8 cellular contexts compared by ENCODE assay signal in genomic region chr10:104322416-104322782, GRCh38. TPM values are rescaled to one million over a fixed set of nuclear protein-coding genes. Genes with fewer than 3 reads are reported as not detected.
DNase-seq lines count a peak whose midpoint lies in the region; ATAC-seq and TF ChIP-seq lines count a peak whose summit lies in the region.

No MANE protein-coding gene starts in this region.

- peak overlapping the region in 2 of 3 donors; percentile 6 to 37 for H3K27ac ChIP-seq in thyroid gland

- peak; percentile 18 for ATAC-seq in Right ventricle myocardium inferior
- ATAC-seq in left cardiac atrium: no peak
- ATAC-seq in HG02852 (IDR thresholded peaks at IDR 0.05; ENCODE audit: unreplicated experiment): no peak

- H3K27me3 ChIP-seq in thyroid gland: no peaks in the 10 kb centered on the region

- peaks cover 95 to 98% of the 10 kb centered on the region in 2 donors for H3K4me1 ChIP-seq in thyroid gland

- no peaks in the 10 kb centered on the region for H3K9me3 ChIP-seq in thyroid gland

- no peak overlapping the region for H3K4me3 ChIP-seq in thyroid gland (replicated peaks in 1 of 3)

- H3K36me3 ChIP-seq in thyroid gland: no peaks in the 10 kb centered on the region

- intact Hi-C loops in Right ventricle myocardium inferior (cut with DNase I) (no loop called here), left cardiac atrium (cut with DNase I) (no loop called here), thyroid gland (cut with DNase I) (no loop called here)

- TF ChIP-seq CTCF in thyroid gland (IDR thresholded peaks at IDR 0.05): no peak

- no peak for TF ChIP-seq POLR2A in thyroid gland (IDR thresholded peaks at IDR 0.05)

- 63 to 71% methylated on average over 7 of the region's 7 CpGs for WGBS in thyroid gland, 2 donors

- DNase-seq in Right ventricle myocardium inferior (ENCODE audit: missing footprints) (no peak), left cardiac atrium (no peak), NOMO-1 treated with dmso at 0.1 percent for 144 hours (lab: John Stamatoyannopoulos, UW; ENCODE audit: unreplicated experiment) (peak; percentile 68), fibroblast of gingiva (ENCODE audit: low read depth) (peak; percentile 50), thyroid gland (no peak), DMS53 treated with DMSO at 0.1 percent for 48 hours (lab: John Stamatoyannopoulos, UW; ENCODE audit: unreplicated experiment) (no peak), iPS-NIHi7 (ENCODE audit: extremely low spot score) (no peak)

RNA-seq across cellular contexts. Expression of gene ITPRIP, which starts 15.9 kb away (rescaled TPM):
- total RNA-seq in Right ventricle myocardium inferior (28.2 TPM), left cardiac atrium (10 to 100 TPM; 45.4 to 90.7 TPM), thyroid gland (10 to 100 TPM; 28.0 to 44.2 (median 29.4) TPM)

RNA-seq across cellular contexts. Expression of gene CFAP58, which starts 31.2 kb away (rescaled TPM):
- total RNA-seq in Right ventricle myocardium inferior (1.1 TPM), left cardiac atrium (1 to 10 TPM; 2.4 to 3.8 TPM), thyroid gland (1 to 10 TPM; 1.0 to 1.6 (median 1.2) TPM)

RNA-seq across cellular contexts. Expression of gene GSTO2, which starts 53.4 kb away (rescaled TPM):
- total RNA-seq in Right ventricle myocardium inferior (0.70 TPM), left cardiac atrium (under 1 TPM; 0.82 to 0.92 TPM), thyroid gland (10 to 100 TPM in 3 of 4 donors, 1 to 10 TPM in 1; 7.5 to 16.3 (median 12.8) TPM)

Comparison
In these comparisons a context has a peak if more than half of its experiments do, and no peak if none do; other contexts are left out.
1. DNase-seq: peak in NOMO-1 treated with dmso at 0.1 percent for 144 hours (single experiment) and fibroblast of gingiva (single experiment); none in Right ventricle myocardium inferior (single experiment), left cardiac atrium (single experiment), thyroid gland (0 of 2), DMS53 treated with DMSO at 0.1 percent for 48 hours (single experiment) and iPS-NIHi7 (single experiment).